Comparison of ENCODE assay signal across 21 cellular contexts in genomic region chr3:59510576-59510975, GRCh38.
DNase-seq lines count a peak whose midpoint lies in the region; ATAC-seq and TF ChIP-seq lines count a peak whose summit lies in the region.
"Had no signal": no experiment of that assay in that cellular context is flagged by ENCODE, and none has a peak within 500 bp of the region (broad histone marks: within the 10 kb centered on the region; RNA-seq: fewer than 3 reads in every experiment).

No MANE protein-coding gene starts in this region.

- no peak overlapping the region for H3K4me2 ChIP-seq in GM23248 (ENCODE audit: unreplicated experiment)
- H3K4me2 ChIP-seq: BLaER1, GM23338 had no signal

- 62 to 66% methylated on average over 4 of the region's 4 CpGs for whole genome bisulfite sequencing in GM23248 (ENCODE audit: low coverage in 1 of 2, low lambda C conversion rate in 2 of 2, missing lambda C conversion rate in 2 of 2), 2 experiments

- H3K9me3 ChIP-seq in GM23248 (ENCODE audit: low read depth), result no peaks in the 10 kb centered on the region
- H3K9me3 ChIP-seq: BLaER1 had no signal

- H3K4me1 Mint-ChIP-seq in glutamatergic neuron (ENCODE audit: low read depth, unreplicated experiment), result no peaks in the 10 kb centered on the region
- H3K4me1 Mint-ChIP-seq: CD4-positive, alpha-beta memory T cell had no signal

- no peak for ATAC-seq in GM19455 (IDR thresholded peaks at IDR 0.05; ENCODE audit: unreplicated experiment)
- ATAC-seq: GM23338, K562, Panc1 had no signal

- no peak overlapping the region for H2AFZ ChIP-seq in GM23248
- H2AFZ ChIP-seq: GM23338 had no signal

- TF ChIP-seq CTCF in glutamatergic neuron (IDR thresholded peaks at IDR 0.05; ENCODE audit: partially characterized antibody, unreplicated experiment), result no peak

- H3K27ac Mint-ChIP-seq in glutamatergic neuron (ENCODE audit: unreplicated experiment), result peak overlapping the region; percentile 28
- H3K27ac Mint-ChIP-seq: CD4-positive, alpha-beta memory T cell; GM23338 had no signal

- no peaks in the 10 kb centered on the region for H3K79me2 ChIP-seq in GM23248 (ENCODE audit: insufficient read depth)

- no peaks in the 10 kb centered on the region for H3K9me3 Mint-ChIP-seq in glutamatergic neuron (ENCODE audit: unreplicated experiment)
- H3K9me3 Mint-ChIP-seq: GM23338 had no signal

- in situ Hi-C loops in GM23248 (cut with MboI), result no loop called here

- DNase-seq in AG08396 (ENCODE audit: low spot score) (peak; percentile 5), GM23248 (peak; percentile 13), amniotic epithelial cell (ENCODE audit: low read depth) (peak; percentile 74), glutamatergic neuron (no peak), activated gamma-delta T cell (lab: John Stamatoyannopoulos, UW) (no peak), NCI-H510A treated with DMSO at 0.1 percent for 48 hours (lab: John Stamatoyannopoulos, UW) (no peak), NCI-H2171 (lab: John Stamatoyannopoulos, UW) (no peak)
- DNase-seq: 8988T; CD4-positive, alpha-beta memory T cell; DMS153; MV-4-11; NCI-H1694 treated with DMSO at 0.1 percent for 48 hours; NCI-H2107; NCI-H345; NCI-H526; SW 1271 had no signal

- H3K27ac ChIP-seq in GM23248, result no peak overlapping the region
- H3K27ac ChIP-seq: BLaER1 had no signal

- H3K27me3 ChIP-seq in GM23248 (replicated peaks; ENCODE audit: insufficient read depth), result no peaks in the 10 kb centered on the region
- H3K27me3 ChIP-seq: BLaER1 had no signal

- H3K4me3 Mint-ChIP-seq in glutamatergic neuron (ENCODE audit: unreplicated experiment), result no peak overlapping the region
- H3K4me3 Mint-ChIP-seq: CD4-positive, alpha-beta memory T cell; GM23338 had no signal

- H3K4me1 ChIP-seq in GM23248 (ENCODE audit: insufficient read depth), result no peaks in the 10 kb centered on the region
- H3K4me1 ChIP-seq: BLaER1 had no signal

- peaks cover 10% of the 10 kb centered on the region for H3K36me3 Mint-ChIP-seq in glutamatergic neuron (ENCODE audit: unreplicated experiment)
- H3K36me3 Mint-ChIP-seq: CD4-positive, alpha-beta memory T cell had no signal

- H3K9me2 ChIP-seq in GM23248 (ENCODE audit: insufficient read depth), result no peaks in the 10 kb centered on the region

- H3K27me3 Mint-ChIP-seq in glutamatergic neuron (ENCODE audit: unreplicated experiment), result peaks cover 2% of the 10 kb centered on the region

- H4K20me1 ChIP-seq in GM23248 (ENCODE audit: insufficient read depth), result no peaks in the 10 kb centered on the region
- H4K20me1 ChIP-seq: BLaER1 had no signal

- no peaks in the 10 kb centered on the region for H3K36me3 ChIP-seq in GM23248 (ENCODE audit: low read depth)
- H3K36me3 ChIP-seq: BLaER1 had no signal

- H3K4me3 ChIP-seq in GM23248, result no peak overlapping the region
- H3K4me3 ChIP-seq: BLaER1, GM23338, K562 had no signal

- no peak overlapping the region for H3K9ac ChIP-seq in GM23248
- H3K9ac ChIP-seq: BLaER1 had no signal

- no peaks in the 10 kb centered on the region for H3F3A ChIP-seq in GM23248 (ENCODE audit: insufficient read depth)

Comparison
In these comparisons a context has a peak if more than half of its experiments do, and no peak if none do; other contexts are left out.
1. DNase-seq: peak in AG08396 (single experiment), GM23248 (single experiment) and amniotic epithelial cell (single experiment); none in glutamatergic neuron (single experiment), activated gamma-delta T cell (single experiment), NCI-H510A treated with DMSO at 0.1 percent for 48 hours (single experiment) and NCI-H2171 (single experiment).